In the genomic region with DNA sequence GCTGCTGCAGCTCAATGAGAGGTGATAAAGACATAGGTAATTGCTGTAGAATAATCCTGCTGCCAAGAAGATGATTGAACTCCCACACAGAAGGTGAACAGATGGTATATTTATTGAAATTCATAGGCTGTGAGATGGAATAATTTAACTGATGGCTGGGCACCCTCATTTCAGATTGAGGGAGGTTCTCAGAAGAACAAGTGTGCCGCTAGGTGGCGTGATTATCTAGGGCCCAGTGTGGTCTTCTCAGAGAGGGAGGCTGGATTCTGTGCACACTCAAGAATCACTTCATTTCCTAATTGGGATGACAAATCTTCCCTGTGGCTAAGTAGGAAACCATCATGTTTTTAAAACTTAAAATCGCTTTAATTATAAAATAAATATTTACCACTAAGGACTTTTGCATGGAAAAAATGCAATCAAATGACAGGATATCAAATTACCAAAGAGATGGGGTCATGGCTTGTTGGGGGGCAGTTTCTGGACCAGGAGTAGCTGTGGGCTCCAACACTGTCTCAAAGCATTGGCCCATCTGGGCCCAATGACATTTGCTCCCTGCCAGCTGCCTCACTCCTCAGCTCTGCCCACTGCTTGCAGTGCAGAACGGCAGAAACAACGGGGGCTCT, we compare ENCODE assay signal across 8 cellular contexts.
DNase-seq lines count a peak whose midpoint lies in the region; ATAC-seq, FAIRE-seq and TF ChIP-seq lines count a peak whose summit lies in the region.

No MANE protein-coding gene starts in this region.

- no peaks in the 10 kb centered on the region for H3K9me3 Mint-ChIP-seq in WTC11

- no peaks in the 10 kb centered on the region for H3K36me3 ChIP-seq in lower lobe of right lung

- TF ChIP-seq CTCF in WTC11 (IDR thresholded peaks at IDR 0.05) (peak; percentile 43; the same call in 1 of the 2 replicates), lower lobe of right lung (IDR thresholded peaks at IDR 0.05) (peak; percentile 59)

- H3K27ac Mint-ChIP-seq in WTC11: no peak overlapping the region

- no peak overlapping the region for H3K27ac ChIP-seq in lower lobe of right lung

- H3K36me3 Mint-ChIP-seq in WTC11: no peaks in the 10 kb centered on the region

- POLR2A ChIA-PET in WTC11 (lab: Charles Lee): no interaction called here

- no peak for TF ChIP-seq POLR2A in H54 (IDR thresholded peaks at IDR 0.05; ENCODE audit: low read depth, low read length)

- H3K27me3 ChIP-seq in lower lobe of right lung (ENCODE audit: low read depth): no peaks in the 10 kb centered on the region

- peaks cover 37% of the 10 kb centered on the region for H3K4me1 Mint-ChIP-seq in WTC11

- DNase-seq in COLO829 (ENCODE audit: low spot score) (peak; percentile 72), H54 (ENCODE audit: insufficient read length, low spot score) (peak; percentile 30), NCI-H2029 treated with DMSO at 0.1 percent for 48 hours (lab: John Stamatoyannopoulos, UW) (peak; percentile 81), WTC11 (ENCODE audit: low spot score) (peak; percentile 71), cerebellar cortex (ENCODE audit: low spot score) (peak; percentile 92), lower lobe of right lung (peak; percentile 66)
- DNase-seq in stimulated activated CD8-positive, alpha-beta memory T cell treated with anti-CD3 and anti-CD28 coated beads, Interleukin-15, amount 100 ng/mL, for 1 hour (ENCODE audit: low read depth): peak; percentile 20

- intact Hi-C loops in lower lobe of right lung (cut with DNase I): no loop called here

- ATAC-seq in WTC11: peak; percentile 60
- peak; percentile 66 to 70 for ATAC-seq in lower lobe of right lung
- no peak for ATAC-seq in HG02623 (IDR thresholded peaks at IDR 0.05; ENCODE audit: unreplicated experiment)

- FAIRE-seq in H54 (lab: Jason Lieb, UNC): peak; percentile 81

- H3K4me3 ChIP-seq in lower lobe of right lung: no peak overlapping the region

- no peaks in the 10 kb centered on the region for H3K4me1 ChIP-seq in lower lobe of right lung

- CTCF ChIA-PET in WTC11 (lab: Charles Lee): interaction anchor here (1.1 to 3.4 kb wide), 6 partner anchors 33 to 232 kb away, joined by 3 to 20 read pairs (median 5); no protein-coding TSS in a partner anchor

- no peaks in the 10 kb centered on the region; the same call in 1 of the 2 replicates for H3K27me3 Mint-ChIP-seq in WTC11 (ENCODE audit: low read depth)

- H3K4me3 Mint-ChIP-seq in WTC11: no peak overlapping the region

- H3K9me3 ChIP-seq in lower lobe of right lung: no peaks in the 10 kb centered on the region

TF ChIP-seq in WTC11, 78 proteins besides CTCF, POLR2A, EP300 and RAD21:
- TF ChIP-seq ETV6 (CRISPR knock-in tag; IDR thresholded peaks at IDR 0.05) (no peak), ZNF423 (CRISPR knock-in tag; IDR thresholded peaks at IDR 0.05) (no peak), ZNF232 (CRISPR knock-in tag; IDR thresholded peaks at IDR 0.05) (no peak), KAT7 (CRISPR knock-in tag; IDR thresholded peaks at IDR 0.05; ENCODE audit: borderline replicate concordance) (no peak), ZNF425 (CRISPR knock-in tag; conservative IDR thresholded peaks at IDR 0.05) (no peak), JUN (CRISPR knock-in tag; IDR thresholded peaks at IDR 0.05) (no peak), SP1 (CRISPR knock-in tag; conservative IDR thresholded peaks at IDR 0.05) (no peak), FOXP4 (CRISPR knock-in tag; IDR thresholded peaks at IDR 0.05) (no peak), RORB (CRISPR knock-in tag; IDR thresholded peaks at IDR 0.05) (no peak), SMAD4 (CRISPR knock-in tag; IDR thresholded peaks at IDR 0.05) (no peak), ELF4 (CRISPR knock-in tag; IDR thresholded peaks at IDR 0.05; ENCODE audit: low read depth) (no peak), OVOL2 (CRISPR knock-in tag; IDR thresholded peaks at IDR 0.05; ENCODE audit: borderline replicate concordance) (no peak), PRRX2 (CRISPR knock-in tag; IDR thresholded peaks at IDR 0.05) (no peak)
- TF ChIP-seq, protein P1, sequence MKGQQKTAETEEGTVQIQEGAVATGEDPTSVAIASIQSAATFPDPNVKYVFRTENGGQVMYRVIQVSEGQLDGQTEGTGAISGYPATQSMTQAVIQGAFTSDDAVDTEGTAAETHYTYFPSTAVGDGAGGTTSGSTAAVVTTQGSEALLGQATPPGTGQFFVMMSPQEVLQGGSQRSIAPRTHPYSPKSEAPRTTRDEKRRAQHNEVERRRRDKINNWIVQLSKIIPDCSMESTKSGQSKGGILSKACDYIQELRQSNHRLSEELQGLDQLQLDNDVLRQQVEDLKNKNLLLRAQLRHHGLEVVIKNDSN (CRISPR knock-in tag; IDR thresholded peaks at IDR 0.05): no peak
- TF ChIP-seq, protein P2, sequence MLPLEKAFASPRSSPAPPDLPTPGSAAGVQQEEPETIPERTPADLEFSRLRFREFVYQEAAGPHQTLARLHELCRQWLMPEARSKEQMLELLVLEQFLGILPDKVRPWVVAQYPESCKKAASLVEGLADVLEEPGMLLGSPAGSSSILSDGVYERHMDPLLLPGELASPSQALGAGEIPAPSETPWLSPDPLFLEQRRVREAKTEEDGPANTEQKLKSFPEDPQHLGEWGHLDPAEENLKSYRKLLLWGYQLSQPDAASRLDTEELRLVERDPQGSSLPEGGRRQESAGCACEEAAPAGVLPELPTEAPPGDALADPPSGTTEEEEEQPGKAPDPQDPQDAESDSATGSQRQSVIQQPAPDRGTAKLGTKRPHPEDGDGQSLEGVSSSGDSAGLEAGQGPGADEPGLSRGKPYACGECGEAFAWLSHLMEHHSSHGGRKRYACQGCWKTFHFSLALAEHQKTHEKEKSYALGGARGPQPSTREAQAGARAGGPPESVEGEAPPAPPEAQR (CRISPR knock-in tag; IDR thresholded peaks at IDR 0.05): no peak
- TF ChIP-seq, protein P3, sequence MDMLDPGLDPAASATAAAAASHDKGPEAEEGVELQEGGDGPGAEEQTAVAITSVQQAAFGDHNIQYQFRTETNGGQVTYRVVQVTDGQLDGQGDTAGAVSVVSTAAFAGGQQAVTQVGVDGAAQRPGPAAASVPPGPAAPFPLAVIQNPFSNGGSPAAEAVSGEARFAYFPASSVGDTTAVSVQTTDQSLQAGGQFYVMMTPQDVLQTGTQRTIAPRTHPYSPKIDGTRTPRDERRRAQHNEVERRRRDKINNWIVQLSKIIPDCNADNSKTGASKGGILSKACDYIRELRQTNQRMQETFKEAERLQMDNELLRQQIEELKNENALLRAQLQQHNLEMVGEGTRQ (CRISPR knock-in tag; IDR thresholded peaks at IDR 0.05): no peak
- TF ChIP-seq, protein P4, sequence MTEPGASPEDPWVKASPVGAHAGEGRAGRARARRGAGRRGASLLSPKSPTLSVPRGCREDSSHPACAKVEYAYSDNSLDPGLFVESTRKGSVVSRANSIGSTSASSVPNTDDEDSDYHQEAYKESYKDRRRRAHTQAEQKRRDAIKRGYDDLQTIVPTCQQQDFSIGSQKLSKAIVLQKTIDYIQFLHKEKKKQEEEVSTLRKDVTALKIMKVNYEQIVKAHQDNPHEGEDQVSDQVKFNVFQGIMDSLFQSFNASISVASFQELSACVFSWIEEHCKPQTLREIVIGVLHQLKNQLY (CRISPR knock-in tag; IDR thresholded peaks at IDR 0.05): no peak

Comparison
In these comparisons a context has a peak if more than half of its experiments do, and no peak if none do; other contexts are left out.
1. DNase-seq: peak in every context shown above with its lines; median percentile 92 in cerebellar cortex; 81 in NCI-H2029 treated with DMSO at 0.1 percent for 48 hours; 72 in COLO829; 71 in WTC11; 66 in lower lobe of right lung; 30 in H54; 20 in stimulated activated CD8-positive, alpha-beta memory T cell treated with anti-CD3 and anti-CD28 coated beads, Interleukin-15, amount 100 ng/mL, for 1 hour.